ENCODE assay signal across 12 cellular contexts in the genomic region with DNA sequence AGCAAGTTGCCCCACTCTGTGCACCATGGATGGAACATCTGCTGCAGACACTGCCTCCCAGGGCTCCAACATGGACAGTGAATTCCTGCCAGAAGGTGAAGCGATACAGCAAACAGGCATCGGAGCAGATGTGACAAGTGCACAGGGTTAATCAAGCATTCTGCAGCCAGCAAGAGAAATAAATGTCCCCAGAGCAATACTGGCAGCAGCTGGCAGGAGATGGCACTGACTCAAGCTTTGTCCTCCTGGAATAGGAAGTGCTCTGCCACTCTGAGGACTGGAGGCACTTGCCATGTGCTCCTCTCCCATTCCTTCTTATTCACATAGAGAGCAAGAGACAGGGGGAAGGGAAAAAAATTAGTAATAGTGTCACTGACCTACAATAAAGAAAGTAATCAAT.
"Had no signal": no experiment of that assay in that cellular context is flagged by ENCODE, and none has a peak within 500 bp of the region (broad histone marks: within the 10 kb centered on the region; RNA-seq: fewer than 3 reads in every experiment).

No MANE protein-coding gene starts in this region.

- H3K4me3 Mint-ChIP-seq: activated B cell treated with CpG ODN at 0.5 μM for 24 hours; activated CD8-positive, alpha-beta T cell treated with anti-CD3 and anti-CD28 coated beads for 36 hours; activated naive CD8-positive, alpha-beta T cell treated with anti-CD3 and anti-CD28 coated beads for 36 hours; naive B cell had no signal

- DNase-seq: activated B cell treated with CpG ODN at 0.5 μM for 24 hours; activated CD4-positive, alpha-beta T cell treated with anti-CD3 and anti-CD28 coated beads for 48 hours; activated CD8-positive, alpha-beta T cell treated with anti-CD3 and anti-CD28 coated beads for 36 hours; activated gamma-delta T cell; activated naive CD8-positive, alpha-beta T cell treated with anti-CD3 and anti-CD28 coated beads for 36 hours; activated T-cell treated with anti-CD3 and anti-CD28 coated beads, Interleukin-2, amount 50 U/mL, for 48 hours; gastrocnemius medialis; heart right ventricle; left colon; naive B cell; stimulated activated CD4-positive, alpha-beta T cell treated with anti-CD3 and anti-CD28 coated beads, Interleukin-1b, Interleukin-23, amount 100 ng/mL, for 48 hours; upper lobe of right lung had no signal

- H3K27me3 Mint-ChIP-seq: activated B cell treated with CpG ODN at 0.5 μM for 24 hours; activated CD8-positive, alpha-beta T cell treated with anti-CD3 and anti-CD28 coated beads for 36 hours; activated naive CD8-positive, alpha-beta T cell treated with anti-CD3 and anti-CD28 coated beads for 36 hours; naive B cell had no signal

- H3K27ac Mint-ChIP-seq: activated B cell treated with CpG ODN at 0.5 μM for 24 hours; activated CD8-positive, alpha-beta T cell treated with anti-CD3 and anti-CD28 coated beads for 36 hours; activated naive CD8-positive, alpha-beta T cell treated with anti-CD3 and anti-CD28 coated beads for 36 hours; naive B cell had no signal

- H3K36me3 Mint-ChIP-seq: activated naive CD8-positive, alpha-beta T cell treated with anti-CD3 and anti-CD28 coated beads for 36 hours; naive B cell had no signal

- ATAC-seq: activated CD8-positive, alpha-beta T cell treated with anti-CD3 and anti-CD28 coated beads for 36 hours; gastrocnemius medialis; left colon; upper lobe of right lung had no signal

- H3K4me1 Mint-ChIP-seq: activated B cell treated with CpG ODN at 0.5 μM for 24 hours; activated naive CD8-positive, alpha-beta T cell treated with anti-CD3 and anti-CD28 coated beads for 36 hours; naive B cell had no signal

- H3K9me3 Mint-ChIP-seq: activated B cell treated with CpG ODN at 0.5 μM for 24 hours; activated CD8-positive, alpha-beta T cell treated with anti-CD3 and anti-CD28 coated beads for 36 hours had no signal
